In the genomic region with DNA sequence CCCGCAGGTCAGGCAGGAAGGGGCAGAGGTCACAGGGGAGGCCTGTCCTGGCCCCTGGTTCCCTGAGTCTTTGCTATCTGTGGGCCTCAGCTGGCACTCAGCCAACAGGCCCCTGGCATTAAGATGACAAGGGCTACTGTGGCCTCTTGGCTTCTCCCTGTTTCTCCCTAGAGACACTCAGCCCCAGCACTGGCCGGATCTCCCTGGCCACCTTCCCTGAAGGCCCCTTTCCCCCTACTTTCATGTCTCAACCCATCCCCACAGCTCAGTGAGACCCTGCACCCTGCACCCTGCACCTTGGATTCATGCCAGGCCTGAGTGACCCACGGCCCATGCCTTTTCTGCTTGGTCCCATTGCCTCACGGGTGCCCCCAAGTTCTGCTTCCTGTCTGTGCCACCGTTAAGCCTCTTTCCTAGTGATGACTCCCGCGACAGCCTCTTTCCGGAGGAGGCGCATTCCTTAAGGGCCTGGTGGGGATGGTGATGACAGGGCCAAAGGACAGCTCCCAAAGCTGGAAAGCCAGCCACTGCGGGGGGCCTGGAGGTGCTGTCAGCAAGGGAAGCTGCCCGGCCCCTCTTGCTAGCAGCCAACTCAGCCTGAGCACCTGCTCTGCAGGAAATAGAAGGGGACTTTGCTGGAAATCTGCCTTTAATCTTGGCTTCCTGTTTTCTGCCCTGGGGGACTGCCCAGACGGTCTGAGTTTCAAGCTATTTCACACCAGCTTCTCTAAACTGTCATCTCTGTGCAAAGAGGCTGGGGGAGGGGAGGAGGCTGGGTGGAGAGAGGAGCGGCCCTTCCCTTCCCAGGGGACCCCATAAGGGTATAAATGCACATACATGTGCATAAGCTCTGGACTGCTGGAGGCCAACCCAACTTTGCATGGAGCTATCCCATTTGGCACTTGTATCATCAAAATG, we compare ENCODE assay signal across 8 cellular contexts. TPM values are rescaled to one million over a fixed set of nuclear protein-coding genes. Genes with fewer than 3 reads are reported as not detected.
DNase-seq lines count a peak whose midpoint lies in the region; ATAC-seq and TF ChIP-seq lines count a peak whose summit lies in the region.

No MANE protein-coding gene starts in this region.

- no peaks in the 10 kb centered on the region for H3K9me3 Mint-ChIP-seq in activated CD8-positive, alpha-beta T cell treated with anti-CD3 and anti-CD28 coated beads, Interleukin-2, amount 10 ng/mL, durations not matched to agents 7 days and 5 days (ENCODE audit: insufficient read depth)

- H3K27me3 ChIP-seq in left ventricle myocardium inferior (ENCODE audit: low read depth) (no peaks in the 10 kb centered on the region), suprapubic skin (no peaks in the 10 kb centered on the region)

- TF ChIP-seq CTCF in left ventricle myocardium inferior (IDR thresholded peaks at IDR 0.05; ENCODE audit: borderline replicate concordance) = no peak
- TF ChIP-seq CTCF in suprapubic skin (IDR thresholded peaks at IDR 0.05) = no peak

- peak overlapping the region; percentile 94 for H3K27ac Mint-ChIP-seq in activated CD8-positive, alpha-beta T cell treated with anti-CD3 and anti-CD28 coated beads, Interleukin-2, amount 10 ng/mL, durations not matched to agents 7 days and 5 days

- H3K27ac ChIP-seq in left ventricle myocardium inferior (replicated peaks) (peak overlapping the region; percentile 50), suprapubic skin (peak overlapping the region; percentile 42)

- H3K27me3 Mint-ChIP-seq in activated CD8-positive, alpha-beta T cell treated with anti-CD3 and anti-CD28 coated beads, Interleukin-2, amount 10 ng/mL, durations not matched to agents 7 days and 5 days (ENCODE audit: low read depth) = no peaks in the 10 kb centered on the region

- no peak for TF ChIP-seq POLR2A in suprapubic skin (IDR thresholded peaks at IDR 0.05)

- CTCF ChIA-PET in activated CD8-positive, alpha-beta T cell treated with anti-CD3 and anti-CD28 coated beads, Interleukin-2, amount 10 ng/mL, durations not matched to agents 7 days and 5 days (lab: Charles Lee) = interaction anchor here (1.0 to 25.5 kb wide), 14 partner anchors 2 to 398 kb away, joined by 3 to 1683 read pairs (median 5); a partner anchor contains a TSS

- intact Hi-C loops in left ventricle myocardium inferior (cut with micrococcal nuclease) = no loop called here

- peak; percentile 24 for ATAC-seq in activated CD8-positive, alpha-beta T cell treated with anti-CD3 and anti-CD28 coated beads, Interleukin-2, amount 10 ng/mL, durations not matched to agents 7 days and 5 days

- WGBS in suprapubic skin = 46% methylated on average over 13 of the region's 13 CpGs

- H3K9me3 ChIP-seq in left ventricle myocardium inferior (replicated peaks) = no peaks in the 10 kb centered on the region
- H3K9me3 ChIP-seq in suprapubic skin = no peaks in the 10 kb centered on the region

- H3K4me3 ChIP-seq in left ventricle myocardium inferior (no peak overlapping the region), suprapubic skin (no peak overlapping the region)

- H3K4me1 ChIP-seq in left ventricle myocardium inferior = peaks cover 29% of the 10 kb centered on the region
- H3K4me1 ChIP-seq in suprapubic skin = peaks cover 44% of the 10 kb centered on the region

- no peak for TF ChIP-seq EP300 in suprapubic skin (IDR thresholded peaks at IDR 0.05)

- H3K36me3 Mint-ChIP-seq in activated CD8-positive, alpha-beta T cell treated with anti-CD3 and anti-CD28 coated beads, Interleukin-2, amount 10 ng/mL, durations not matched to agents 7 days and 5 days (ENCODE audit: low read depth) = peaks cover 6% of the 10 kb centered on the region

- POLR2A ChIA-PET in activated CD8-positive, alpha-beta T cell treated with anti-CD3 and anti-CD28 coated beads, Interleukin-2, amount 10 ng/mL, durations not matched to agents 7 days and 5 days (lab: Charles Lee) = interaction anchor here (0.5 to 23.0 kb wide), 17 partner anchors 14 to 677 kb away, joined by 3 to 670 read pairs (median 4); a partner anchor contains a TSS

- H3K4me1 Mint-ChIP-seq in activated CD8-positive, alpha-beta T cell treated with anti-CD3 and anti-CD28 coated beads, Interleukin-2, amount 10 ng/mL, durations not matched to agents 7 days and 5 days (ENCODE audit: low read depth) = peaks cover 76% of the 10 kb centered on the region

- DNase-seq in NCI-H526 (lab: John Stamatoyannopoulos, UW) (peak; percentile 26 to 71), NCI-H526 treated with DMSO at 0.1 percent for 48 hours (lab: John Stamatoyannopoulos, UW) (no peak), Kasumi-1 (lab: John Stamatoyannopoulos, UW) (peak; percentile 96 to 98), left ventricle myocardium inferior (no peak), suprapubic skin (ENCODE audit: low spot score in 2 of 2) (no peak), NCI-H82 treated with DMSO at 0.1 percent for 48 hours (lab: John Stamatoyannopoulos, UW; ENCODE audit: unreplicated experiment) (no peak), putamen (ENCODE audit: low spot score) (no peak)
- peak; percentile 62 for DNase-seq in activated CD8-positive, alpha-beta T cell treated with anti-CD3 and anti-CD28 coated beads, Interleukin-2, amount 10 ng/mL, durations not matched to agents 7 days and 5 days

- peak overlapping the region; percentile 77 for H3K4me3 Mint-ChIP-seq in activated CD8-positive, alpha-beta T cell treated with anti-CD3 and anti-CD28 coated beads, Interleukin-2, amount 10 ng/mL, durations not matched to agents 7 days and 5 days

- no peaks in the 10 kb centered on the region for H3K36me3 ChIP-seq in left ventricle myocardium inferior
- no peaks in the 10 kb centered on the region for H3K36me3 ChIP-seq in suprapubic skin

RNA-seq across cellular contexts. Expression of a gene that starts 4.8 kb away (rescaled TPM):
- total RNA-seq in activated CD8-positive, alpha-beta T cell treated with anti-CD3 and anti-CD28 coated beads, Interleukin-2, amount 10 ng/mL, durations not matched to agents 7 days and 5 days = 100 to 1,000 TPM; 314 to 330 TPM
- 34.0 TPM for total RNA-seq in left ventricle myocardium inferior
- total RNA-seq in suprapubic skin = 10 to 100 TPM; 33.1 to 45.2 (median 35.5) TPM

RNA-seq across cellular contexts. Expression of a gene that starts 28.5 kb away (rescaled TPM):
- not detected for total RNA-seq in activated CD8-positive, alpha-beta T cell treated with anti-CD3 and anti-CD28 coated beads, Interleukin-2, amount 10 ng/mL, durations not matched to agents 7 days and 5 days
- total RNA-seq in left ventricle myocardium inferior (not detected), suprapubic skin (not detected)

RNA-seq across cellular contexts. Expression of a gene that starts 35.5 kb away (rescaled TPM):
- 1 to 10 TPM in 1 of 2 experiments, under 1 TPM in 1; 0.47 to 1.0 TPM for total RNA-seq in activated CD8-positive, alpha-beta T cell treated with anti-CD3 and anti-CD28 coated beads, Interleukin-2, amount 10 ng/mL, durations not matched to agents 7 days and 5 days
- total RNA-seq in left ventricle myocardium inferior (8.1 TPM), suprapubic skin (under 1 TPM in 1 of 4 donors, not detected in 3; 0.42 TPM)

RNA-seq across cellular contexts. Expression of a gene that starts 49.3 kb away (rescaled TPM):
- not detected for total RNA-seq in activated CD8-positive, alpha-beta T cell treated with anti-CD3 and anti-CD28 coated beads, Interleukin-2, amount 10 ng/mL, durations not matched to agents 7 days and 5 days
- total RNA-seq in left ventricle myocardium inferior (1.2 TPM), suprapubic skin (under 1 TPM in 1 of 4 donors, not detected in 3; 0.47 TPM)

RNA-seq across cellular contexts. Expression of a gene that starts 51.8 kb away (rescaled TPM):
- 1 to 10 TPM; 4.7 to 4.8 TPM for total RNA-seq in activated CD8-positive, alpha-beta T cell treated with anti-CD3 and anti-CD28 coated beads, Interleukin-2, amount 10 ng/mL, durations not matched to agents 7 days and 5 days
- total RNA-seq in left ventricle myocardium inferior (0.41 TPM), suprapubic skin (1 to 10 TPM in 3 of 4 donors, under 1 TPM in 1; 0.64 to 6.0 (median 2.8) TPM)

Comparison
In these comparisons a context has a peak if more than half of its experiments do, and no peak if none do; other contexts are left out.
1. DNase-seq: peak in NCI-H526 (2 of 2), Kasumi-1 (2 of 2) and activated CD8-positive, alpha-beta T cell treated with anti-CD3 and anti-CD28 coated beads, Interleukin-2, amount 10 ng/mL, durations not matched to agents 7 days and 5 days (single experiment); none in NCI-H526 treated with DMSO at 0.1 percent for 48 hours (single experiment), left ventricle myocardium inferior (single experiment), suprapubic skin (0 of 2), NCI-H82 treated with DMSO at 0.1 percent for 48 hours (single experiment) and putamen (single experiment).